Comparison of ENCODE assay signal across 8 cellular contexts in genomic region chr14:68979021-68979721, GRCh38. TPM values are rescaled to one million over a fixed set of nuclear protein-coding genes. Genes with fewer than 3 reads are reported as not detected.
DNase-seq lines count a peak whose midpoint lies in the region; ATAC-seq and TF ChIP-seq lines count a peak whose summit lies in the region.

Gene ACTN1, minus strand, starts transcription at chr14:68979302. Its CDS starts 246 bp downstream, at chr14:68979056.

- no peaks in the 10 kb centered on the region for H3K27me3 ChIP-seq in naive thymus-derived CD4-positive, alpha-beta T cell (ENCODE audit: control insufficient read depth in 2 of 2, insufficient read depth in 2 of 2, low read length in 2 of 2)

- no peaks in the 10 kb centered on the region for H3K9me3 ChIP-seq in naive thymus-derived CD4-positive, alpha-beta T cell (ENCODE audit: control insufficient read depth in 2 of 3, low read length in 3 of 3)

- H3K27me3 Mint-ChIP-seq in naive thymus-derived CD4-positive, alpha-beta T cell, result peaks cover 0 to 36% (median 0%) of the 10 kb centered on the region in 5 donors
- H3K27me3 Mint-ChIP-seq in stimulated activated naive CD8-positive, alpha-beta T cell treated with anti-CD3 and anti-CD28 coated beads, Interleukin-15, Interleukin-2, amounts not matched to agents 100 ng/mL and 50 ng/mL, for 24 hours, result peaks cover 4% of the 10 kb centered on the region

- peak within 1 kb of the TSS; percentile 87 for H3K27ac ChIP-seq in naive thymus-derived CD4-positive, alpha-beta T cell (ENCODE audit: low read depth, low read length)

- DNase-seq in GM12865 (ENCODE audit: low read depth) (peak; percentile 79), M059J (ENCODE audit: low read depth) (peak; percentile 97), SIG-M5 (lab: John Stamatoyannopoulos, UW) (peak; percentile 69), activated gamma-delta T cell treated with Interleukin-2 at 50 U/mL for 16 hours (peak; percentile 39), fibroblast of pulmonary artery (ENCODE audit: low read depth) (peak; percentile 97)
- peak; percentile 46 to 74 (median 70) for DNase-seq in naive thymus-derived CD4-positive, alpha-beta T cell

- intact Hi-C loops in naive thymus-derived CD4-positive, alpha-beta T cell (cut with micrococcal nuclease), result loop anchor here (1.0 to 10.0 kb wide), 10 partner anchors 8 to 786 kb away; partner anchors contain the start of genes DCAF5 (in 2 of the 2), SRSF5 (in 1 of the 2) and SUSD6 (in 1 of the 2)

- peak; percentile 81 for ATAC-seq in naive thymus-derived CD4-positive, alpha-beta T cell
- ATAC-seq in GM18870 (IDR thresholded peaks at IDR 0.05; ENCODE audit: unreplicated experiment), result no peak

- H3K4me3 ChIP-seq in GM12865 (ENCODE audit: low read depth, low read length) (peak within 1 kb of the TSS; percentile 77), fibroblast of pulmonary artery (replicated peaks; ENCODE audit: low read depth, low read length) (peak within 1 kb of the TSS; percentile 95)
- H3K4me3 ChIP-seq in naive thymus-derived CD4-positive, alpha-beta T cell (ENCODE audit: low read length), result peak within 1 kb of the TSS; percentile 83

- TF ChIP-seq CTCF in GM12865 (IDR thresholded peaks at IDR 0.05; ENCODE audit: insufficient read depth, low read depth, low read length, missing control alignments) (no peak), fibroblast of pulmonary artery (IDR thresholded peaks at IDR 0.05; ENCODE audit: low read length, missing control alignments) (no peak)

- POLR2A ChIA-PET in naive thymus-derived CD4-positive, alpha-beta T cell (lab: Charles Lee), result interaction anchor here (1.2 to 2.5 kb wide), 4 partner anchors 10 to 61 kb away, joined by 3 to 22 read pairs (median 7); no protein-coding TSS in a partner anchor

- H3K36me3 ChIP-seq in naive thymus-derived CD4-positive, alpha-beta T cell (ENCODE audit: control insufficient read depth in 2 of 3, insufficient read depth in 3 of 3, low read length in 3 of 3), result peaks cover 0 to 28% (median 0%) of the 10 kb centered on the region in 3 experiments

- H3K4me1 ChIP-seq in naive thymus-derived CD4-positive, alpha-beta T cell (ENCODE audit: control insufficient read depth in 2 of 2, insufficient read depth in 2 of 2, low read length in 2 of 2), result peaks cover 5 to 33% of the 10 kb centered on the region in 2 donors

- CTCF ChIA-PET in naive thymus-derived CD4-positive, alpha-beta T cell (lab: Charles Lee), result interaction anchor here (1.6 kb wide), 1 partner anchor 69 kb away, joined by 7 read pairs; no protein-coding TSS in a partner anchor

- H3K4me3 Mint-ChIP-seq in naive thymus-derived CD4-positive, alpha-beta T cell, result peak within 1 kb of the TSS; percentile 75 to 98 (median 94)
- peak within 1 kb of the TSS; percentile 88 for H3K4me3 Mint-ChIP-seq in stimulated activated naive CD8-positive, alpha-beta T cell treated with anti-CD3 and anti-CD28 coated beads, Interleukin-15, Interleukin-2, amounts not matched to agents 100 ng/mL and 50 ng/mL, for 24 hours

- peaks cover 0 to 8% (median 0%) of the 10 kb centered on the region in 11 donors for H3K9me3 Mint-ChIP-seq in naive thymus-derived CD4-positive, alpha-beta T cell
- H3K9me3 Mint-ChIP-seq in stimulated activated naive CD8-positive, alpha-beta T cell treated with anti-CD3 and anti-CD28 coated beads, Interleukin-15, Interleukin-2, amounts not matched to agents 100 ng/mL and 50 ng/mL, for 24 hours, result no peaks in the 10 kb centered on the region

- H3K4me1 Mint-ChIP-seq in naive thymus-derived CD4-positive, alpha-beta T cell, result peaks cover 29 to 59% (median 48%) of the 10 kb centered on the region in 7 donors
- peaks cover 53% of the 10 kb centered on the region for H3K4me1 Mint-ChIP-seq in stimulated activated naive CD8-positive, alpha-beta T cell treated with anti-CD3 and anti-CD28 coated beads, Interleukin-15, Interleukin-2, amounts not matched to agents 100 ng/mL and 50 ng/mL, for 24 hours (ENCODE audit: low read depth)

- H3K27ac Mint-ChIP-seq in naive thymus-derived CD4-positive, alpha-beta T cell, result peak within 1 kb of the TSS; percentile 81 to 100 (median 98)
- peak within 1 kb of the TSS; percentile 90 for H3K27ac Mint-ChIP-seq in stimulated activated naive CD8-positive, alpha-beta T cell treated with anti-CD3 and anti-CD28 coated beads, Interleukin-15, Interleukin-2, amounts not matched to agents 100 ng/mL and 50 ng/mL, for 24 hours

- peaks cover 11 to 20% (median 14%) of the 10 kb centered on the region in 5 donors for H3K36me3 Mint-ChIP-seq in naive thymus-derived CD4-positive, alpha-beta T cell
- H3K36me3 Mint-ChIP-seq in stimulated activated naive CD8-positive, alpha-beta T cell treated with anti-CD3 and anti-CD28 coated beads, Interleukin-15, Interleukin-2, amounts not matched to agents 100 ng/mL and 50 ng/mL, for 24 hours (ENCODE audit: low read depth), result peaks cover 28% of the 10 kb centered on the region

RNA-seq across cellular contexts. Expression of gene ACTN1, which starts in this region (rescaled TPM):
- total RNA-seq in M059J (2014; rRNA removed; shearing (Covaris generic)), result 221 and 363 TPM in 2 replicates
- 100 to 1,000 TPM in 4 of 5 experiments, 10 to 100 TPM in 1; 41.3 to 249 (median 227) TPM for total RNA-seq in naive thymus-derived CD4-positive, alpha-beta T cell
- 100 to 1,000 TPM; 188 to 390 TPM for polyA plus RNA-seq in naive thymus-derived CD4-positive, alpha-beta T cell

Comparison
In these comparisons a context has a peak if more than half of its experiments do, and no peak if none do; other contexts are left out.
1. DNase-seq: peak in every context shown above with its lines; median percentile 97 in M059J; 97 in fibroblast of pulmonary artery; 79 in GM12865; 70 in naive thymus-derived CD4-positive, alpha-beta T cell; 69 in SIG-M5; 39 in activated gamma-delta T cell treated with Interleukin-2 at 50 U/mL for 16 hours.